ENCODE assay signal across 1 cellular context in the genomic region with DNA sequence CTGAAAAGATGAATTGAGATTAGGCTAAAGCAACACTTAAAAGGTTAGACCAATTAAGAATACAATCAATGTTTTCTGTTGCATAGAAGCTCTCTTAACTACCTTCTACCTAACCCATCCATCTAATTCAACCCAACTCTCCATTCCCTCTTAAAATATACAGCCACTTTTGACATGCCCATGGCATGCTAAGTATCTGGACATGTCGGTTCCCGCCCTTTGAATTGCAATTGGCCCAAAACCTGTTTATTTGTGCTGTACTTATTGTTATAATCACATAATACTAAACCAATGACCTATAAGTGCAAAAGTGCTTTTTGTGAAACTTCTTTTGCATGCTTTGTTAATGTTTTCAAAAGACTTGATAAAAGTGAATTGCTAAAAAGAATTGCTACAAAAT.
TF ChIP-seq lines count a peak whose summit lies in the region.

No MANE protein-coding gene starts in this region.

TF ChIP-seq in HepG2, 621 proteins besides CTCF, POLR2A, EP300 and RAD21:
- no peak for TF ChIP-seq LRRFIP1 (CRISPR knock-in tag; conservative IDR thresholded peaks at IDR 0.05)
- TF ChIP-seq ZKSCAN8 (CRISPR knock-in tag; IDR thresholded peaks at IDR 0.05; ENCODE audit: borderline replicate concordance): no peak
- no peak for TF ChIP-seq HNF1B (CRISPR knock-in tag; IDR thresholded peaks at IDR 0.05)
- TF ChIP-seq CREM (IDR thresholded peaks at IDR 0.05): no peak
- TF ChIP-seq CREM (CRISPR knock-in tag; IDR thresholded peaks at IDR 0.05): no peak
- TF ChIP-seq POGZ (CRISPR knock-in tag; IDR thresholded peaks at IDR 0.05): no peak
- no peak for TF ChIP-seq SMARCC2 (IDR thresholded peaks at IDR 0.05)
- no peak for TF ChIP-seq CHD4 (IDR thresholded peaks at IDR 0.05; ENCODE audit: borderline replicate concordance, low read length)
- TF ChIP-seq ZNF772 (CRISPR knock-in tag; IDR thresholded peaks at IDR 0.05): no peak
- no peak for TF ChIP-seq FOXK2 (IDR thresholded peaks at IDR 0.05)
